ENCODE assay signal across 8 cellular contexts in genomic region chr6:116616757-116617093, GRCh38. TPM values are rescaled to one million over a fixed set of nuclear protein-coding genes. Genes with fewer than 3 reads are reported as not detected.
A peak's percentile ranks its signal among the peaks of the same experiment; 100 is the strongest.
DNase-seq lines count a peak whose midpoint lies in the region; ATAC-seq, FAIRE-seq and TF ChIP-seq lines count a peak whose summit lies in the region.

No MANE protein-coding gene starts in this region.

- POLR2A ChIA-PET in K562 (lab: Yijun Ruan, JAX) = interaction anchor here (0.6 kb wide), 1 partner anchor 13 kb away, joined by 3 read pairs; no protein-coding TSS in a partner anchor

- H3K79me2 ChIP-seq in K562 (ENCODE audit: control insufficient read depth, insufficient read depth, low read length) = no peaks in the 10 kb centered on the region

- intact Hi-C loops in K562 (cut with micrococcal nuclease) = loop anchor here (1.0 to 10.0 kb wide), 2 partner anchors 231 to 338 kb away; no protein-coding TSS in a partner anchor
- intact Hi-C loops in kidney (cut with DNase I) = no loop called here

- TF ChIP-seq RAD21 in K562 (CRISPR knock-in tag; conservative IDR thresholded peaks at IDR 0.05 in 1 of 2, IDR thresholded peaks at IDR 0.05 in 1 of 2) = 0 out of 4 replicates have a peak, but pooled peaks of 1 of the 2 experiments have one; percentile 20

- H3K27me3 ChIP-seq in BLaER1 treated with 17β-estradiol and CSF1 and Interleukin-3, amounts not matched to agents 10 nM and 100 nM = peaks cover 0 to 12% (median 7%) of the 10 kb centered on the region in 11 experiments; a peak in 12 of 22 replicates
- peaks cover 0 to 7% of the 10 kb centered on the region in 2 experiments; a peak in 1 of 5 replicates for H3K27me3 ChIP-seq in K562 (ENCODE audit: control insufficient read depth in 2 of 2, insufficient read depth in 2 of 2, low read length in 2 of 2)

- no peak for FAIRE-seq in K562 (lab: Jason Lieb, UNC)
- no peak for FAIRE-seq in kidney (lab: Jason Lieb, UNC)

- peak overlapping the region; percentile 71 to 92 (median 85) for H3K4me2 ChIP-seq in BLaER1 treated with 17β-estradiol and CSF1 and Interleukin-3, amounts not matched to agents 10 nM and 100 nM
- H3K4me2 ChIP-seq in K562 (ENCODE audit: insufficient read depth, low read length) = peak overlapping the region; percentile 79

- in situ Hi-C loops in K562 (cut with MboI) = no loop called here

- 30% methylated on average over 13 of the region's 15 CpGs for WGBS in K562 (ENCODE audit: insufficient coverage, low coverage, missing lambda C conversion rate)

- no peak overlapping the region for H3K27ac Mint-ChIP-seq in stimulated activated naive CD8-positive, alpha-beta T cell treated with anti-CD3 and anti-CD28 coated beads, Interleukin-15, Interleukin-2, amounts not matched to agents 100 ng/mL and 50 ng/mL, for 24 hours

- peak overlapping the region; percentile 88; the same call in 1 of the 2 replicates for H2AFZ ChIP-seq in K562 (ENCODE audit: low read depth, low read length)

- peak overlapping the region in 7 of 11 experiments; percentile 42 to 65 (median 57); a peak in 9 of 22 replicates for H3K9ac ChIP-seq in BLaER1 treated with 17β-estradiol and CSF1 and Interleukin-3, amounts not matched to agents 10 nM and 100 nM
- H3K9ac ChIP-seq in K562 (ENCODE audit: insufficient read depth in 1 of 2, low read depth in 2 of 2, low read length in 2 of 2) (peak overlapping the region in 1 of 2 experiments; percentile 31; a peak in 1 of 4 replicates), kidney (ENCODE audit: low read length in 2 of 2) (peak overlapping the region in 1 of 2 donors; percentile 62)

- CTCF ChIA-PET in K562 (lab: Yijun Ruan, JAX; ENCODE audit: low intra/inter-chr PET ratio) = no interaction called here

- TF ChIP-seq EP300 in K562 (IDR thresholded peaks at IDR 0.05; ENCODE audit: low read length) = no peak

- peaks cover 5 to 15% (median 12%) of the 10 kb centered on the region in 10 experiments; a peak in 17 of 20 replicates for H3K4me1 ChIP-seq in BLaER1 treated with 17β-estradiol and CSF1 and Interleukin-3, amounts not matched to agents 10 nM and 100 nM
- peaks cover 0 to 4% of the 10 kb centered on the region in 2 experiments; a peak in 2 of 5 replicates for H3K4me1 ChIP-seq in K562 (replicated peaks in 1 of 2; ENCODE audit: control insufficient read depth in 2 of 2, insufficient read depth in 2 of 2, low read length in 2 of 2)
- H3K4me1 ChIP-seq in kidney (ENCODE audit: control insufficient read depth in 1 of 2, insufficient read depth in 1 of 2, low read depth in 1 of 2, low read length in 2 of 2) = peaks cover 0 to 8% of the 10 kb centered on the region in 2 donors

- peak overlapping the region; percentile 92 for H3K4me3 Mint-ChIP-seq in stimulated activated naive CD8-positive, alpha-beta T cell treated with anti-CD3 and anti-CD28 coated beads, Interleukin-15, Interleukin-2, amounts not matched to agents 100 ng/mL and 50 ng/mL, for 24 hours

- peak overlapping the region; percentile 47 to 70 (median 60); a peak in 19 of 20 replicates for H3K4me3 ChIP-seq in BLaER1 treated with 17β-estradiol and CSF1 and Interleukin-3, amounts not matched to agents 10 nM and 100 nM
- H3K4me3 ChIP-seq in K562 (no peak overlapping the region), kidney (ENCODE audit: low read length in 2 of 2) (peak overlapping the region; percentile 90 to 97)

- peaks cover 30% of the 10 kb centered on the region for H3K27me3 Mint-ChIP-seq in stimulated activated naive CD8-positive, alpha-beta T cell treated with anti-CD3 and anti-CD28 coated beads, Interleukin-15, Interleukin-2, amounts not matched to agents 100 ng/mL and 50 ng/mL, for 24 hours

- no TSS peak for BruUV-seq in K562 (replicated peaks; lab: Mats Ljungman, UMichigan)

- H3K9me1 ChIP-seq in K562 (ENCODE audit: control insufficient read depth, insufficient read depth, low read length) = no peaks in the 10 kb centered on the region

- DNase-seq in NCI-H2029 treated with DMSO at 0.1 percent for 48 hours (lab: John Stamatoyannopoulos, UW) (peak; percentile 99), K562 (ENCODE audit: extremely low read depth in 1 of 4, low spot score in 3 of 4) (peak in 2 of 4 experiments; percentile 22 to 26), kidney (peak; percentile 69), dedifferentiated amniotic fluid mesenchymal stem cell (ENCODE audit: extremely low spot score) (no peak), LoVo (ENCODE audit: low spot score) (no peak)

- ATAC-seq in GM21515 (IDR thresholded peaks at IDR 0.05; ENCODE audit: unreplicated experiment) (peak; percentile 20), K562 (peak; percentile 73)

- TF ChIP-seq CTCF in K562 (IDR thresholded peaks at IDR 0.05 in 2 of 3, conservative IDR thresholded peaks at IDR 0.05 in 1 of 3; ENCODE audit: insufficient read depth in 2 of 3, low read depth in 1 of 3, low read length in 3 of 3) (peak in 1 of 3 experiments; percentile 29; a peak in 1 of 6 replicates), kidney (IDR thresholded peaks at IDR 0.05; ENCODE audit: borderline replicate concordance, extremely low read depth, insufficient read depth) (no peak)

- no peaks in the 10 kb centered on the region for H4K20me1 ChIP-seq in BLaER1 treated with 17β-estradiol and CSF1 and Interleukin-3, amounts not matched to agents 10 nM and 100 nM
- no peaks in the 10 kb centered on the region for H4K20me1 ChIP-seq in K562 (replicated peaks; ENCODE audit: control insufficient read depth, insufficient read depth, low read length)

- H3K9me3 Mint-ChIP-seq in stimulated activated naive CD8-positive, alpha-beta T cell treated with anti-CD3 and anti-CD28 coated beads, Interleukin-15, Interleukin-2, amounts not matched to agents 100 ng/mL and 50 ng/mL, for 24 hours = no peaks in the 10 kb centered on the region

- peaks cover 14% of the 10 kb centered on the region for H3K4me1 Mint-ChIP-seq in stimulated activated naive CD8-positive, alpha-beta T cell treated with anti-CD3 and anti-CD28 coated beads, Interleukin-15, Interleukin-2, amounts not matched to agents 100 ng/mL and 50 ng/mL, for 24 hours (ENCODE audit: low read depth)

- peak overlapping the region in 1 of 11 experiments; percentile 61; a peak in 1 of 22 replicates for H3K27ac ChIP-seq in BLaER1 treated with 17β-estradiol and CSF1 and Interleukin-3, amounts not matched to agents 10 nM and 100 nM
- H3K27ac ChIP-seq in K562 (ENCODE audit: extremely low read depth, low read depth, low read length) (no peak overlapping the region), kidney (ENCODE audit: low read depth in 2 of 2, low read length in 2 of 2) (no peak overlapping the region)

- no peak for TF ChIP-seq POLR2A in K562 (conservative IDR thresholded peaks at IDR 0.05)

- no peaks in the 10 kb centered on the region for H3K36me3 ChIP-seq in BLaER1 treated with 17β-estradiol and CSF1 and Interleukin-3, amounts not matched to agents 10 nM and 100 nM
- H3K36me3 ChIP-seq in K562 (ENCODE audit: control insufficient read depth, insufficient read depth, low read length) (no peaks in the 10 kb centered on the region), kidney (ENCODE audit: control insufficient read depth in 1 of 2, insufficient read depth in 2 of 2, low read length in 2 of 2) (no peaks in the 10 kb centered on the region)

- no peaks in the 10 kb centered on the region for H3K36me3 Mint-ChIP-seq in stimulated activated naive CD8-positive, alpha-beta T cell treated with anti-CD3 and anti-CD28 coated beads, Interleukin-15, Interleukin-2, amounts not matched to agents 100 ng/mL and 50 ng/mL, for 24 hours (ENCODE audit: low read depth)

- no peaks in the 10 kb centered on the region for H3K9me3 ChIP-seq in BLaER1 treated with 17β-estradiol and CSF1 and Interleukin-3, amounts not matched to agents 10 nM and 100 nM (replicated peaks in 1 of 11)
- H3K9me3 ChIP-seq in K562 (replicated peaks; ENCODE audit: control insufficient read depth, insufficient read depth, low read depth, low read length) = no peaks in the 10 kb centered on the region
- no peaks in the 10 kb centered on the region for H3K9me3 ChIP-seq in kidney (ENCODE audit: control insufficient read depth in 1 of 2, low read length in 2 of 2)

RNA-seq across cellular contexts. Expression of gene RSPH4A, which starts 0.4 kb away (rescaled TPM):
- total RNA-seq in K562 (2011; cell fraction: chromatin; rRNA removed; ENCODE audit: low replicate concordance) = 0.18 TPM in 1 of 2 replicates, not detected in the other
- not detected in 2 replicates for total RNA-seq in K562 (2011; cell fraction: nucleolus; rRNA removed)
- 0.46 TPM in 1 of 2 replicates, not detected in the other for total RNA-seq in K562 (2011; cell fraction: nucleoplasm; rRNA removed)
- total RNA-seq in K562 (2014; rRNA removed) (0.14 TPM in 1 of 2 replicates, not detected in the other), K562 (2014; rRNA removed; fragmentation: Illumina TruSeq; extraction: Trizol) (0.11 and 0.32 TPM in 2 replicates), K562 (2015; rRNA removed; fragmentation: Illumina TruSeq; extraction: Trizol) (0.29 and 0.30 TPM in 2 replicates), K562 (2021) (0.11 TPM in 2 replicates), kidney (1.8 TPM)
- polyA plus RNA-seq in K562 (2011; rRNA removed) (0.04 and 0.19 TPM in 2 replicates), K562 (2014; fragmentation: Illumina TruSeq; extraction: Trizol) (0.29 and 0.30 TPM in 2 replicates), K562 (2014; fragmentation: Nextera tagmentation; extraction: Ambion mirVana) (under 1 TPM; 0.07 to 0.08 TPM), K562 (2014; rRNA removed) (0.03 and 0.15 TPM in 2 replicates), kidney (ENCODE audit: insufficient read depth, low read depth, low replicate concordance) (0.62 TPM)
- polyA plus RNA-seq in K562 (2011; cell fraction: cytosol; rRNA removed) = 0.10 TPM in 1 of 2 replicates, not detected in the other
- 0.33 and 0.42 TPM in 2 replicates for polyA plus RNA-seq in K562 (2011; cell fraction: nucleus; rRNA removed)
- polyA plus RNA-seq in K562 (2012) = 0.12 and 0.24 TPM in 2 replicates
- polyA minus RNA-seq in K562 (2011; rRNA and poly(A)+ RNA removed) = 0.14 and 0.15 TPM in 2 replicates
- not detected in 2 replicates for polyA minus RNA-seq in K562 (2011; cell fraction: cytosol; rRNA and poly(A)+ RNA removed)
- polyA minus RNA-seq in K562 (2011; cell fraction: nucleus; rRNA and poly(A)+ RNA removed) = 0.13 and 0.33 TPM in 2 replicates

RNA-seq across cellular contexts. Expression of gene RWDD1, which starts 45.4 kb away (rescaled TPM):
- total RNA-seq in K562 (2011; cell fraction: chromatin; rRNA removed; ENCODE audit: low replicate concordance) = 5.0 and 8.2 TPM in 2 replicates
- 1.8 and 2.4 TPM in 2 replicates for total RNA-seq in K562 (2011; cell fraction: nucleolus; rRNA removed)
- 6.2 and 6.5 TPM in 2 replicates for total RNA-seq in K562 (2011; cell fraction: nucleoplasm; rRNA removed)
- total RNA-seq in K562 (2014; rRNA removed) (31.9 and 36.2 TPM in 2 replicates), K562 (2014; rRNA removed; fragmentation: Illumina TruSeq; extraction: Trizol) (63.9 and 72.5 TPM in 2 replicates), K562 (2015; rRNA removed; fragmentation: Illumina TruSeq; extraction: Trizol) (69.4 and 77.3 TPM in 2 replicates), K562 (2021) (37.3 and 42.8 TPM in 2 replicates), kidney (39.3 TPM)
- polyA plus RNA-seq in K562 (2011; rRNA removed) (40.4 and 42.9 TPM in 2 replicates), K562 (2014; fragmentation: Illumina TruSeq; extraction: Trizol) (64.1 and 89.8 TPM in 2 replicates), K562 (2014; fragmentation: Nextera tagmentation; extraction: Ambion mirVana) (10 to 100 TPM; 48.7 to 53.2 TPM), K562 (2014; rRNA removed) (44.4 and 48.0 TPM in 2 replicates), kidney (ENCODE audit: insufficient read depth, low read depth, low replicate concordance) (84.1 TPM)
- 14.8 and 24.2 TPM in 2 replicates for polyA plus RNA-seq in K562 (2011; cell fraction: cytosol; rRNA removed)
- 9.8 and 12.7 TPM in 2 replicates for polyA plus RNA-seq in K562 (2011; cell fraction: nucleus; rRNA removed)
- polyA plus RNA-seq in K562 (2012) = 35.1 and 39.5 TPM in 2 replicates
- 18.0 and 22.8 TPM in 2 replicates for polyA minus RNA-seq in K562 (2011; rRNA and poly(A)+ RNA removed)
- 8.6 and 9.0 TPM in 2 replicates for polyA minus RNA-seq in K562 (2011; cell fraction: cytosol; rRNA and poly(A)+ RNA removed)
- polyA minus RNA-seq in K562 (2011; cell fraction: nucleus; rRNA and poly(A)+ RNA removed) = 3.9 and 5.7 TPM in 2 replicates

RNA-seq across cellular contexts. Expression of gene ZUP1, which starts 51.8 kb away (rescaled TPM):
- 23.4 and 99.7 TPM in 2 replicates for total RNA-seq in K562 (2011; cell fraction: chromatin; rRNA removed; ENCODE audit: low replicate concordance)
- 12.8 and 18.8 TPM in 2 replicates for total RNA-seq in K562 (2011; cell fraction: nucleolus; rRNA removed)
- 23.4 and 26.0 TPM in 2 replicates for total RNA-seq in K562 (2011; cell fraction: nucleoplasm; rRNA removed)
- total RNA-seq in K562 (2014; rRNA removed) = 18.3 and 19.1 TPM in 2 replicates
- 37.7 and 42.9 TPM in 2 replicates for total RNA-seq in K562 (2014; rRNA removed; fragmentation: Illumina TruSeq; extraction: Trizol)
- 28.6 and 31.8 TPM in 2 replicates for total RNA-seq in K562 (2015; rRNA removed; fragmentation: Illumina TruSeq; extraction: Trizol)
- 20.1 and 25.6 TPM in 2 replicates for total RNA-seq in K562 (2021)
- 35.8 and 39.3 TPM in 2 replicates for polyA plus RNA-seq in K562 (2011; rRNA removed)
- 4.5 and 8.0 TPM in 2 replicates for polyA plus RNA-seq in K562 (2011; cell fraction: cytosol; rRNA removed)
- polyA plus RNA-seq in K562 (2011; cell fraction: nucleus; rRNA removed) = 31.8 and 55.7 TPM in 2 replicates
- 13.7 and 17.0 TPM in 2 replicates for polyA plus RNA-seq in K562 (2012)
- polyA plus RNA-seq in K562 (2014; fragmentation: Illumina TruSeq; extraction: Trizol) = 27.2 and 31.3 TPM in 2 replicates
- polyA plus RNA-seq in K562 (2014; fragmentation: Nextera tagmentation; extraction: Ambion mirVana) = 10 to 100 TPM; 11.8 to 16.2 TPM
- 27.5 and 29.7 TPM in 2 replicates for polyA plus RNA-seq in K562 (2014; rRNA removed)
- 23.9 and 31.9 TPM in 2 replicates for polyA minus RNA-seq in K562 (2011; rRNA and poly(A)+ RNA removed)
- 11.1 and 11.2 TPM in 2 replicates for polyA minus RNA-seq in K562 (2011; cell fraction: cytosol; rRNA and poly(A)+ RNA removed)
- polyA minus RNA-seq in K562 (2011; cell fraction: nucleus; rRNA and poly(A)+ RNA removed) = 22.1 and 40.3 TPM in 2 replicates
- 11.6 TPM for total RNA-seq in kidney
- 5.8 TPM for polyA plus RNA-seq in kidney (ENCODE audit: insufficient read depth, low read depth, low replicate concordance)

Comparison
In these comparisons a context has a peak if more than half of its experiments do, and no peak if none do; other contexts are left out.
1. DNase-seq: peak in NCI-H2029 treated with DMSO at 0.1 percent for 48 hours (single experiment) and kidney (single experiment); none in dedifferentiated amniotic fluid mesenchymal stem cell (single experiment) and LoVo (single experiment).